6 cellular contexts compared by ENCODE assay signal in the genomic region with DNA sequence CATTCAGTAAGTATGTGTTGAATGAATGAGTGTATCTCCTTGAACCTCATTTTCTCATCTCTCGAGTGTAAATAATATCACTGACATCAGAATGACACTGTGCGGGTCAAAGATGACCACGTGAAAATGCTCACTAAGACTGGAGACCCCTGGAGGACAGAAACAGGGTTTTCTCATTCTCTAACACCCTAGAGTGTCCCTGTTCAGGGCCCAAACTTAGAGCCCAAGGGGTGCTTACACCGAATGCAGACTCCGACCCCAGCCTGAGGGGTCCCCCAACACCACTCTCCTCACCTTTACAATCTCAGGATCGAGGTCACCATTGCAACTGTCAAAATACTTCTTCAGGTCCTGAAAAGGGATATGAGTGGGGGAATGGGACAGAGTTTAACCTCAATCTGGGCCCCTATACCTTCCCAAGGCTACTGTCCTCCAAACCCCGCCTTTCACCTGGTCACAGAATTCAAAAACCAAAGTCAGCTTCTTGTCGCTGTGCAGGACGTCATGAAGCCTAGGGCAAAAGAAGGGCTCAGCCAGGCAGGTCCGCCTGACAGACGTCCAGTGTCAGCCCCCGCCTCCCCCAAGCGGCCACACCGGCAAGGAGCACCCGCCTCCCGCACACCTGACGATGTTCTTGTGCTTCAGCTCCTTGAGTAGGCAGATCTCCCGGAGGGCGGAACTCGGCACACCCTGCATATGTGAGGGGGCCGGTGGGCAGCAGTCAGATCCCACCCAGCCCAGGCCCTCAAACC. TPM values are rescaled to one million over a fixed set of nuclear protein-coding genes. Genes with fewer than 3 reads are reported as not detected.
A peak's percentile ranks its signal among the peaks of the same experiment; 100 is the strongest.
DNase-seq lines count a peak whose midpoint lies in the region; ATAC-seq and TF ChIP-seq lines count a peak whose summit lies in the region.

No MANE protein-coding gene starts in this region.

- H3K36me3 ChIP-seq in CD4-positive, alpha-beta memory T cell (ENCODE audit: insufficient read depth, low read length) = no peaks in the 10 kb centered on the region
- H3K36me3 ChIP-seq in upper lobe of right lung = no peaks in the 10 kb centered on the region

- no peaks in the 10 kb centered on the region for H3K9me3 ChIP-seq in CD4-positive, alpha-beta memory T cell (ENCODE audit: control insufficient read depth in 1 of 2, low read length in 2 of 2)
- no peaks in the 10 kb centered on the region for H3K9me3 ChIP-seq in upper lobe of right lung

- H3K27ac ChIP-seq in CD4-positive, alpha-beta memory T cell (ENCODE audit: low read depth, low read length) = no peak overlapping the region
- no peak overlapping the region for H3K27ac ChIP-seq in upper lobe of right lung

- H3K4me1 ChIP-seq in CD4-positive, alpha-beta memory T cell (ENCODE audit: insufficient read depth, low read length) = peaks cover 44% of the 10 kb centered on the region
- peaks cover 31% of the 10 kb centered on the region for H3K4me1 ChIP-seq in upper lobe of right lung

- no peaks in the 10 kb centered on the region for H3K27me3 ChIP-seq in CD4-positive, alpha-beta memory T cell (ENCODE audit: insufficient read depth, low read length)
- H3K27me3 ChIP-seq in upper lobe of right lung = no peaks in the 10 kb centered on the region

- peaks cover 22 to 58% (median 40%) of the 10 kb centered on the region in 4 donors for H3K4me1 Mint-ChIP-seq in CD4-positive, alpha-beta memory T cell
- H3K4me1 Mint-ChIP-seq in WTC11 = peaks cover 33% of the 10 kb centered on the region

- H3K27ac Mint-ChIP-seq in CD4-positive, alpha-beta memory T cell = peak overlapping the region in 2 of 7 donors; percentile 35 to 85
- no peak overlapping the region for H3K27ac Mint-ChIP-seq in WTC11

- no peaks in the 10 kb centered on the region for H3K9me3 Mint-ChIP-seq in CD4-positive, alpha-beta memory T cell
- no peaks in the 10 kb centered on the region for H3K9me3 Mint-ChIP-seq in WTC11

- no peak for DNase-seq in CD4-positive, alpha-beta memory T cell
- DNase-seq in WTC11 (ENCODE audit: low spot score) (peak; percentile 69), left kidney (ENCODE audit: low read depth, low spot score) (peak; percentile 61), NOMO-1 treated with dmso at 0.1 percent for 144 hours (lab: John Stamatoyannopoulos, UW; ENCODE audit: unreplicated experiment) (no peak), DMS79 (lab: John Stamatoyannopoulos, UW) (no peak), upper lobe of right lung (no peak)

- intact Hi-C loops in CD4-positive, alpha-beta memory T cell (cut with micrococcal nuclease) = no loop called here
- intact Hi-C loops in upper lobe of right lung (cut with DNase I) = no loop called here

- peak overlapping the region; percentile 32 to 97 (median 90) for H3K4me3 Mint-ChIP-seq in CD4-positive, alpha-beta memory T cell
- H3K4me3 Mint-ChIP-seq in WTC11 = peak overlapping the region; percentile 98

- POLR2A ChIA-PET in CD4-positive, alpha-beta memory T cell (lab: Charles Lee; ENCODE audit: partially characterized antibody) = interaction anchor here (1.0 to 5.0 kb wide), 5 partner anchors 10 to 72 kb away, joined by 3 to 68 read pairs (median 4); a partner anchor contains a TSS
- POLR2A ChIA-PET in WTC11 (lab: Charles Lee) = no interaction called here

- TF ChIP-seq CTCF in WTC11 (IDR thresholded peaks at IDR 0.05) (peak; percentile 24; the same call in 1 of the 2 replicates), upper lobe of right lung (IDR thresholded peaks at IDR 0.05) (no peak)

- H3K36me3 Mint-ChIP-seq in CD4-positive, alpha-beta memory T cell = peaks cover 0 to 13% of the 10 kb centered on the region in 2 donors
- no peaks in the 10 kb centered on the region; the same call in 1 of the 2 replicates for H3K36me3 Mint-ChIP-seq in WTC11

- ATAC-seq in WTC11 = peak; percentile 1; the same call in 1 of the 2 replicates
- ATAC-seq in upper lobe of right lung = no peak

- peaks cover 0 to 4% of the 10 kb centered on the region in 2 donors for H3K27me3 Mint-ChIP-seq in CD4-positive, alpha-beta memory T cell
- H3K27me3 Mint-ChIP-seq in WTC11 (ENCODE audit: low read depth) = peaks cover 19% of the 10 kb centered on the region

- CTCF ChIA-PET in CD4-positive, alpha-beta memory T cell (lab: Charles Lee; ENCODE audit: partially characterized antibody) = no interaction called here
- CTCF ChIA-PET in WTC11 (lab: Charles Lee) = interaction anchor here (0.9 to 2.7 kb wide), 10 partner anchors 11 to 64 kb away, joined by 3 to 22 read pairs (median 7); a partner anchor contains a TSS

- peak overlapping the region in 1 of 2 donors; percentile 71 for H3K4me3 ChIP-seq in CD4-positive, alpha-beta memory T cell (ENCODE audit: low read length in 2 of 2)
- H3K4me3 ChIP-seq in upper lobe of right lung = no peak overlapping the region

TF ChIP-seq in WTC11, 78 proteins besides CTCF, POLR2A, EP300 and RAD21:
- TF ChIP-seq, protein P1, sequence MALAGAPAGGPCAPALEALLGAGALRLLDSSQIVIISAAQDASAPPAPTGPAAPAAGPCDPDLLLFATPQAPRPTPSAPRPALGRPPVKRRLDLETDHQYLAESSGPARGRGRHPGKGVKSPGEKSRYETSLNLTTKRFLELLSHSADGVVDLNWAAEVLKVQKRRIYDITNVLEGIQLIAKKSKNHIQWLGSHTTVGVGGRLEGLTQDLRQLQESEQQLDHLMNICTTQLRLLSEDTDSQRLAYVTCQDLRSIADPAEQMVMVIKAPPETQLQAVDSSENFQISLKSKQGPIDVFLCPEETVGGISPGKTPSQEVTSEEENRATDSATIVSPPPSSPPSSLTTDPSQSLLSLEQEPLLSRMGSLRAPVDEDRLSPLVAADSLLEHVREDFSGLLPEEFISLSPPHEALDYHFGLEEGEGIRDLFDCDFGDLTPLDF (CRISPR knock-in tag; IDR thresholded peaks at IDR 0.05) = no peak
- TF ChIP-seq, protein P2, sequence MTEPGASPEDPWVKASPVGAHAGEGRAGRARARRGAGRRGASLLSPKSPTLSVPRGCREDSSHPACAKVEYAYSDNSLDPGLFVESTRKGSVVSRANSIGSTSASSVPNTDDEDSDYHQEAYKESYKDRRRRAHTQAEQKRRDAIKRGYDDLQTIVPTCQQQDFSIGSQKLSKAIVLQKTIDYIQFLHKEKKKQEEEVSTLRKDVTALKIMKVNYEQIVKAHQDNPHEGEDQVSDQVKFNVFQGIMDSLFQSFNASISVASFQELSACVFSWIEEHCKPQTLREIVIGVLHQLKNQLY (CRISPR knock-in tag; IDR thresholded peaks at IDR 0.05) = no peak
- TF ChIP-seq MYBL2 (CRISPR knock-in tag; IDR thresholded peaks at IDR 0.05) = no peak
- TF ChIP-seq KAT7 (CRISPR knock-in tag; IDR thresholded peaks at IDR 0.05; ENCODE audit: borderline replicate concordance) = no peak

RNA-seq across cellular contexts. Expression of a gene that starts 1.2 kb away (rescaled TPM):
- total RNA-seq in CD4-positive, alpha-beta memory T cell = 1 to 10 TPM; 6.3 to 7.5 TPM
- 10 to 100 TPM; 10.8 to 15.2 TPM for polyA plus RNA-seq in CD4-positive, alpha-beta memory T cell
- total RNA-seq in WTC11 (2021) (23.6 to 27.8 TPM (median 24.5 TPM) in 3 replicates), upper lobe of right lung (10.4 TPM)

RNA-seq across cellular contexts. Expression of a gene that starts 2.9 kb away (rescaled TPM):
- total RNA-seq in CD4-positive, alpha-beta memory T cell = 10 to 100 TPM; 82.7 to 84.7 TPM
- 10 to 100 TPM; 12.8 to 24.3 TPM for polyA plus RNA-seq in CD4-positive, alpha-beta memory T cell
- 131 to 164 TPM (median 131 TPM) in 3 replicates for total RNA-seq in WTC11 (2021)
- total RNA-seq in upper lobe of right lung = 178 TPM

RNA-seq across cellular contexts. Expression of a gene that starts 8.1 kb away (rescaled TPM):
- 10 to 100 TPM; 10.6 to 11.6 TPM for total RNA-seq in CD4-positive, alpha-beta memory T cell
- not detected for polyA plus RNA-seq in CD4-positive, alpha-beta memory T cell
- total RNA-seq in WTC11 (2021) = 3.4 to 5.5 TPM (median 5.2 TPM) in 3 replicates
- total RNA-seq in upper lobe of right lung = 2.6 TPM

RNA-seq across cellular contexts. Expression of a gene that starts 24.1 kb away (rescaled TPM):
- total RNA-seq in CD4-positive, alpha-beta memory T cell = 100 to 1,000 TPM; 123 to 126 TPM
- 10 to 100 TPM; 51.2 to 62.2 TPM for polyA plus RNA-seq in CD4-positive, alpha-beta memory T cell
- 62.1 to 70.2 TPM (median 67.7 TPM) in 3 replicates for total RNA-seq in WTC11 (2021)
- 54.2 TPM for total RNA-seq in upper lobe of right lung

RNA-seq across cellular contexts. Expression of a gene that starts 26.8 kb away (rescaled TPM):
- total RNA-seq in CD4-positive, alpha-beta memory T cell = 10 to 100 TPM; 42.6 to 48.7 TPM
- polyA plus RNA-seq in CD4-positive, alpha-beta memory T cell = 10 to 100 TPM; 48.9 to 66.7 TPM
- total RNA-seq in WTC11 (2021) = 61.3 to 72.8 TPM (median 62.5 TPM) in 3 replicates
- 36.3 TPM for total RNA-seq in upper lobe of right lung

Comparison
In these comparisons a context has a peak if more than half of its experiments do, and no peak if none do; other contexts are left out.
1. DNase-seq: peak in WTC11 (single experiment) and left kidney (single experiment); none in CD4-positive, alpha-beta memory T cell (0 of 5), NOMO-1 treated with dmso at 0.1 percent for 144 hours (single experiment), DMS79 (single experiment) and upper lobe of right lung (single experiment).